In the genomic region with DNA sequence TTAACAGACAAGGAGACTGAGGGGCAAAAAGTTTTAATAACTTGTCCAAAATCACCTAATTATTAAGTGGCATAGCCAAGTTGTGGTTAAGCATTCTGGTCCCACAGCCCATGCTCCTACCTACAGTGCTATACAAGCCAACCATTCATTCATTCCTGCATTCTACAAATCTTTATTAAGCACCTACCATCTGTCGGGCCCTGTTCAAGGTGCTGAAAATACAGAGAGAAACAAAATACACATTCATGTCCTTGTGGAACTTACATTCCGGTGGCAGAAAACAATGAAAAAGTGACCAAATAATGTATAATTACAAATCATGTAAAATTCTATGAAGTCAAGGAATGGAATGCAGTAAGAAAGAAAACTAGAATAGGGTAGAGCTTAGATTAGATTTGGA, we compare ENCODE assay signal across 29 cellular contexts. TPM values are rescaled to one million over a fixed set of nuclear protein-coding genes. Genes with fewer than 3 reads are reported as not detected.
"Had no signal": no experiment of that assay in that cellular context is flagged by ENCODE, and none has a peak within 500 bp of the region (broad histone marks: within the 10 kb centered on the region; RNA-seq: fewer than 3 reads in every experiment).

No MANE protein-coding gene starts in this region.

- DNase-seq: activated CD4-positive, alpha-beta memory T cell treated with anti-CD3 and anti-CD28 coated beads for 36 hours; activated CD4-positive, alpha-beta T cell treated with anti-CD3 and anti-CD28 coated beads for 36 hours; activated CD4-positive, alpha-beta T cell treated with anti-CD3 and anti-CD28 coated beads, Interleukin-2, amount 10 ng/mL, durations not matched to agents 24 days and 14 days; activated CD4-positive, CD25-positive, alpha-beta regulatory T cell; activated CD4-positive, CD25-positive, alpha-beta regulatory T cell treated with anti-CD3 and anti-CD28 coated beads, Interleukin-2, amount 50 U/mL, for 72 hours; activated CD8-positive, alpha-beta memory T cell treated with anti-CD3 and anti-CD28 coated beads, Interleukin-2, amount 10 ng/mL, durations not matched to agents 7 days and 5 days; activated CD8-positive, alpha-beta memory T cell treated with anti-CD3 and anti-CD28 coated beads, Interleukin-2, amount 50 U/mL, for 4 hours; activated CD8-positive, alpha-beta T cell treated with anti-CD3 and anti-CD28 coated beads, Interleukin-2, amount 10 ng/mL, durations not matched to agents 7 days and 5 days; activated gamma-delta T cell; activated naive CD4-positive, alpha-beta T cell; activated naive CD4-positive, alpha-beta T cell treated with anti-CD3 and anti-CD28 coated beads, Interleukin-2, amount 10 ng/mL, durations not matched to agents 7 days and 5 days; activated naive CD8-positive, alpha-beta T cell treated with anti-CD3 and anti-CD28 coated beads, Interleukin-2, amount 10 ng/mL, durations not matched to agents 7 days and 5 days; activated T-cell treated with anti-CD3 and anti-CD28 coated beads, Interleukin-2, amount 50 U/mL, for 1 hour; activated T-cell treated with anti-CD3 and anti-CD28 coated beads, Interleukin-2, amount 50 U/mL, for 72 hours; caudate nucleus; cortex of kidney; dermis blood vessel endothelial cell; effector CD4-positive, alpha-beta T cell; effector memory CD8-positive, alpha-beta T cell; esophagus squamous epithelium; foreskin melanocyte; heart right ventricle; T-helper 1 cell; T-helper 2 cell had no signal

- H3K27ac ChIP-seq: ascending aorta, epithelial cell of prostate, esophagus squamous epithelium, gastroesophageal sphincter, heart right ventricle had no signal

- H3K4me3 ChIP-seq: ascending aorta, esophagus squamous epithelium, gastroesophageal sphincter, heart right ventricle had no signal

- H3K4me1 ChIP-seq: ascending aorta, esophagus squamous epithelium, gastroesophageal sphincter, heart right ventricle had no signal

- H3K36me3 Mint-ChIP-seq: activated CD4-positive, alpha-beta memory T cell treated with anti-CD3 and anti-CD28 coated beads for 36 hours; activated CD8-positive, alpha-beta memory T cell treated with anti-CD3 and anti-CD28 coated beads, Interleukin-2, amount 10 ng/mL, durations not matched to agents 7 days and 5 days; activated naive CD4-positive, alpha-beta T cell treated with anti-CD3 and anti-CD28 coated beads, Interleukin-2, amount 10 ng/mL, durations not matched to agents 7 days and 5 days; activated naive CD4-positive, alpha-beta T cell treated with anti-CD3 and anti-CD28 coated beads, Interleukin-2, amount 50 U/mL, for 72 hours; activated naive CD8-positive, alpha-beta T cell treated with anti-CD3 and anti-CD28 coated beads, Interleukin-2, amount 10 ng/mL, durations not matched to agents 7 days and 5 days had no signal

- H3K4me3 Mint-ChIP-seq: activated CD4-positive, alpha-beta memory T cell treated with anti-CD3 and anti-CD28 coated beads for 36 hours; activated CD4-positive, alpha-beta T cell treated with anti-CD3 and anti-CD28 coated beads for 36 hours; activated CD4-positive, alpha-beta T cell treated with anti-CD3 and anti-CD28 coated beads, Interleukin-2, amount 10 ng/mL, durations not matched to agents 24 days and 14 days; activated CD8-positive, alpha-beta memory T cell treated with anti-CD3 and anti-CD28 coated beads, Interleukin-2, amount 10 ng/mL, durations not matched to agents 7 days and 5 days; activated CD8-positive, alpha-beta T cell treated with anti-CD3 and anti-CD28 coated beads, Interleukin-2, amount 10 ng/mL, durations not matched to agents 7 days and 5 days; activated naive CD4-positive, alpha-beta T cell treated with anti-CD3 and anti-CD28 coated beads, Interleukin-2, amount 10 ng/mL, durations not matched to agents 7 days and 5 days; activated naive CD8-positive, alpha-beta T cell treated with anti-CD3 and anti-CD28 coated beads, Interleukin-2, amount 10 ng/mL, durations not matched to agents 7 days and 5 days; activated T-cell treated with anti-CD3 and anti-CD28 coated beads, Interleukin-2, amount 50 U/mL, for 72 hours; effector memory CD8-positive, alpha-beta T cell had no signal

- H3K9me3 Mint-ChIP-seq: activated CD4-positive, alpha-beta memory T cell treated with anti-CD3 and anti-CD28 coated beads for 36 hours; activated CD4-positive, alpha-beta T cell treated with anti-CD3 and anti-CD28 coated beads, Interleukin-2, amount 10 ng/mL, durations not matched to agents 24 days and 14 days; activated naive CD4-positive, alpha-beta T cell treated with anti-CD3 and anti-CD28 coated beads, Interleukin-2, amount 10 ng/mL, durations not matched to agents 7 days and 5 days; activated naive CD8-positive, alpha-beta T cell treated with anti-CD3 and anti-CD28 coated beads, Interleukin-2, amount 10 ng/mL, durations not matched to agents 7 days and 5 days; activated T-cell treated with anti-CD3 and anti-CD28 coated beads, Interleukin-2, amount 50 U/mL, for 72 hours; effector memory CD8-positive, alpha-beta T cell had no signal

- H3K27me3 ChIP-seq: ascending aorta, esophagus squamous epithelium, gastroesophageal sphincter had no signal

- H3K27me3 Mint-ChIP-seq: activated CD4-positive, alpha-beta memory T cell treated with anti-CD3 and anti-CD28 coated beads for 36 hours; activated CD4-positive, alpha-beta T cell treated with anti-CD3 and anti-CD28 coated beads, Interleukin-2, amount 10 ng/mL, durations not matched to agents 24 days and 14 days; activated CD8-positive, alpha-beta memory T cell treated with anti-CD3 and anti-CD28 coated beads, Interleukin-2, amount 10 ng/mL, durations not matched to agents 7 days and 5 days; activated naive CD4-positive, alpha-beta T cell treated with anti-CD3 and anti-CD28 coated beads, Interleukin-2, amount 10 ng/mL, durations not matched to agents 7 days and 5 days; activated naive CD8-positive, alpha-beta T cell treated with anti-CD3 and anti-CD28 coated beads, Interleukin-2, amount 10 ng/mL, durations not matched to agents 7 days and 5 days; effector memory CD8-positive, alpha-beta T cell had no signal

- H3K27ac Mint-ChIP-seq: activated CD4-positive, alpha-beta memory T cell treated with anti-CD3 and anti-CD28 coated beads for 36 hours; activated CD4-positive, alpha-beta T cell treated with anti-CD3 and anti-CD28 coated beads for 36 hours; activated CD4-positive, alpha-beta T cell treated with anti-CD3 and anti-CD28 coated beads, Interleukin-2, amount 10 ng/mL, durations not matched to agents 24 days and 14 days; activated CD8-positive, alpha-beta memory T cell treated with anti-CD3 and anti-CD28 coated beads, Interleukin-2, amount 10 ng/mL, durations not matched to agents 7 days and 5 days; activated CD8-positive, alpha-beta T cell treated with anti-CD3 and anti-CD28 coated beads, Interleukin-2, amount 10 ng/mL, durations not matched to agents 7 days and 5 days; activated naive CD4-positive, alpha-beta T cell treated with anti-CD3 and anti-CD28 coated beads, Interleukin-2, amount 10 ng/mL, durations not matched to agents 7 days and 5 days; activated naive CD4-positive, alpha-beta T cell treated with anti-CD3 and anti-CD28 coated beads, Interleukin-2, amount 50 U/mL, for 72 hours; activated naive CD8-positive, alpha-beta T cell treated with anti-CD3 and anti-CD28 coated beads, Interleukin-2, amount 10 ng/mL, durations not matched to agents 7 days and 5 days; activated T-cell treated with anti-CD3 and anti-CD28 coated beads, Interleukin-2, amount 50 U/mL, for 72 hours; effector memory CD8-positive, alpha-beta T cell had no signal

- ATAC-seq: activated CD4-positive, alpha-beta T cell treated with anti-CD3 and anti-CD28 coated beads for 36 hours; activated CD8-positive, alpha-beta memory T cell treated with anti-CD3 and anti-CD28 coated beads, Interleukin-2, amount 10 ng/mL, durations not matched to agents 7 days and 5 days; activated CD8-positive, alpha-beta T cell treated with anti-CD3 and anti-CD28 coated beads, Interleukin-2, amount 10 ng/mL, durations not matched to agents 7 days and 5 days; activated naive CD4-positive, alpha-beta T cell treated with anti-CD3 and anti-CD28 coated beads, Interleukin-2, amount 50 U/mL, for 72 hours; activated T-cell treated with anti-CD3 and anti-CD28 coated beads, Interleukin-2, amount 50 U/mL, for 72 hours; effector memory CD8-positive, alpha-beta T cell; gastroesophageal sphincter; heart right ventricle had no signal

- H3K4me1 Mint-ChIP-seq: activated CD4-positive, alpha-beta T cell treated with anti-CD3 and anti-CD28 coated beads for 36 hours; activated CD4-positive, alpha-beta T cell treated with anti-CD3 and anti-CD28 coated beads, Interleukin-2, amount 10 ng/mL, durations not matched to agents 24 days and 14 days; activated CD8-positive, alpha-beta memory T cell treated with anti-CD3 and anti-CD28 coated beads, Interleukin-2, amount 10 ng/mL, durations not matched to agents 7 days and 5 days; activated naive CD4-positive, alpha-beta T cell treated with anti-CD3 and anti-CD28 coated beads, Interleukin-2, amount 10 ng/mL, durations not matched to agents 7 days and 5 days; activated naive CD8-positive, alpha-beta T cell treated with anti-CD3 and anti-CD28 coated beads, Interleukin-2, amount 10 ng/mL, durations not matched to agents 7 days and 5 days had no signal

- H3K36me3 ChIP-seq: ascending aorta, esophagus squamous epithelium, gastroesophageal sphincter, heart right ventricle had no signal

- H3K9me3 ChIP-seq: ascending aorta, esophagus squamous epithelium, gastroesophageal sphincter, heart right ventricle had no signal

RNA-seq across cellular contexts. Expression of gene CDH6, which starts 27.8 kb away (rescaled TPM):
- total RNA-seq: activated CD4-positive, alpha-beta memory T cell treated with anti-CD3 and anti-CD28 coated beads for 36 hours; activated CD4-positive, alpha-beta T cell treated with anti-CD3 and anti-CD28 coated beads for 36 hours; activated CD4-positive, alpha-beta T cell treated with anti-CD3 and anti-CD28 coated beads, Interleukin-2, amount 10 ng/mL, durations not matched to agents 24 days and 14 days; activated CD8-positive, alpha-beta memory T cell treated with anti-CD3 and anti-CD28 coated beads for 36 hours; activated CD8-positive, alpha-beta memory T cell treated with anti-CD3 and anti-CD28 coated beads, Interleukin-2, amount 10 ng/mL, durations not matched to agents 7 days and 5 days; activated CD8-positive, alpha-beta T cell treated with anti-CD3 and anti-CD28 coated beads, Interleukin-2, amount 10 ng/mL, durations not matched to agents 7 days and 5 days; activated naive CD4-positive, alpha-beta T cell treated with anti-CD3 and anti-CD28 coated beads, Interleukin-2, amount 50 U/mL, for 72 hours; activated naive CD8-positive, alpha-beta T cell treated with anti-CD3 and anti-CD28 coated beads, Interleukin-2, amount 10 ng/mL, durations not matched to agents 7 days and 5 days; activated T-cell treated with anti-CD3 and anti-CD28 coated beads, Interleukin-2, amount 50 U/mL, for 72 hours had no signal
